29 cellular contexts compared by ENCODE assay signal in genomic region chr6:76420094-76420493, GRCh38.
"Had no signal": no experiment of that assay in that cellular context is flagged by ENCODE, and none has a peak within 500 bp of the region (broad histone marks: within the 10 kb centered on the region; RNA-seq: fewer than 3 reads in every experiment).

No MANE protein-coding gene starts in this region.

- H3K4me1 ChIP-seq: adrenal gland, ascending aorta, lower lobe of right lung had no signal

- H3K9me3 Mint-ChIP-seq: neural crest cell, WTC11 had no signal

- H3K27me3 ChIP-seq: adrenal gland, ascending aorta, brain microvascular endothelial cell, tibial artery had no signal

- H3K4me1 Mint-ChIP-seq: activated CD4-positive, alpha-beta T cell treated with anti-CD3 and anti-CD28 coated beads for 36 hours; immature natural killer cell; neural crest cell; stimulated activated effector memory CD8-positive, alpha-beta T cell treated with anti-CD3 and anti-CD28 coated beads, Interleukin-12 subunit alpha, Interleukin-12 subunit beta, amount 100 ng/mL, for 72 hours; stimulated activated naive CD8-positive, alpha-beta T cell treated with anti-CD3 and anti-CD28 coated beads, Interleukin-15, amount 100 ng/mL, for 72 hours had no signal

- ATAC-seq: activated CD4-positive, alpha-beta T cell treated with anti-CD3 and anti-CD28 coated beads for 36 hours; activated T-cell treated with anti-CD3 and anti-CD28 coated beads, Interleukin-2, amount 50 U/mL, for 4 hours; left lobe of liver; lower lobe of right lung; mucosa of descending colon; sciatic nerve; stimulated activated effector memory CD8-positive, alpha-beta T cell treated with anti-CD3 and anti-CD28 coated beads, Interleukin-12 subunit alpha, Interleukin-12 subunit beta, amount 100 ng/mL, for 72 hours; stimulated activated naive CD8-positive, alpha-beta T cell treated with anti-CD3 and anti-CD28 coated beads, Interleukin-15, amount 100 ng/mL, for 72 hours; WTC11 had no signal

- H3K9me3 ChIP-seq: adrenal gland, ascending aorta, lower lobe of right lung, mucosa of descending colon, tibial artery had no signal

- H3K27ac ChIP-seq: adrenal gland, ascending aorta, brain microvascular endothelial cell, lower lobe of right lung, tibial artery had no signal

- DNase-seq: activated CD4-positive, alpha-beta T cell treated with anti-CD3 and anti-CD28 coated beads for 36 hours; activated CD4-positive, alpha-beta T cell treated with anti-CD3 and anti-CD28 coated beads, Interleukin-2, amount 50 U/mL, for 4 hours; activated CD8-positive, alpha-beta memory T cell treated with anti-CD3 and anti-CD28 coated beads for 24 hours; activated CD8-positive, alpha-beta memory T cell treated with anti-CD3 and anti-CD28 coated beads, Interleukin-2, amount 50 U/mL, for 4 hours; activated naive CD4-positive, alpha-beta T cell; activated T-cell treated with anti-CD3 and anti-CD28 coated beads, Interleukin-2, amount 50 U/mL, for 4 hours; adrenal gland; brain microvascular endothelial cell; central memory CD4-positive, alpha-beta T cell; dermis blood vessel endothelial cell; effector CD8-positive, alpha-beta T cell; erythroblast; foreskin fibroblast; immature natural killer cell; lower lobe of right lung; mesendoderm; mucosa of descending colon; small intestine; stimulated activated CD4-positive, alpha-beta T cell treated with anti-CD3 and anti-CD28 coated beads, Interleukin-2, amount 100 ng/mL, for 24 hours; stimulated activated naive CD8-positive, alpha-beta T cell treated with anti-CD3 and anti-CD28 coated beads, Interleukin-15, amount 100 ng/mL, for 72 hours; tibial artery had no signal

- H3K36me3 ChIP-seq: adrenal gland, ascending aorta, brain microvascular endothelial cell, lower lobe of right lung, tibial artery had no signal

- H3K4me3 Mint-ChIP-seq: activated CD4-positive, alpha-beta T cell treated with anti-CD3 and anti-CD28 coated beads for 36 hours; activated naive CD8-positive, alpha-beta T cell; activated T-cell treated with anti-CD3 and anti-CD28 coated beads, Interleukin-2, amount 50 U/mL, for 4 hours; immature natural killer cell; neural crest cell; stimulated activated effector memory CD8-positive, alpha-beta T cell treated with anti-CD3 and anti-CD28 coated beads, Interleukin-12 subunit alpha, Interleukin-12 subunit beta, amount 100 ng/mL, for 72 hours; stimulated activated naive CD8-positive, alpha-beta T cell treated with anti-CD3 and anti-CD28 coated beads, Interleukin-15, amount 100 ng/mL, for 72 hours; WTC11 had no signal

- H3K4me3 ChIP-seq: adrenal gland, ascending aorta, lower lobe of right lung, mucosa of descending colon, tibial artery had no signal

- H3K36me3 Mint-ChIP-seq: activated naive CD8-positive, alpha-beta T cell; immature natural killer cell; stimulated activated effector memory CD8-positive, alpha-beta T cell treated with anti-CD3 and anti-CD28 coated beads, Interleukin-12 subunit alpha, Interleukin-12 subunit beta, amount 100 ng/mL, for 72 hours; WTC11 had no signal

- H3K27ac Mint-ChIP-seq: activated CD4-positive, alpha-beta T cell treated with anti-CD3 and anti-CD28 coated beads for 36 hours; activated naive CD8-positive, alpha-beta T cell; activated T-helper 2 cell treated with anti-CD3 and anti-CD28 coated beads, Interferon-gamma antibody, Interleukin-2, Interleukin-4, amounts not matched to agents 10 μg/mL and 5 μg/mL and 100 μg/mL, durations not matched to agents 14 hours and 24 hours and 36 hours; immature natural killer cell; stimulated activated effector memory CD8-positive, alpha-beta T cell treated with anti-CD3 and anti-CD28 coated beads, Interleukin-12 subunit alpha, Interleukin-12 subunit beta, amount 100 ng/mL, for 72 hours; WTC11 had no signal

- H3K27me3 Mint-ChIP-seq: activated CD4-positive, alpha-beta T cell treated with anti-CD3 and anti-CD28 coated beads for 36 hours; activated naive CD8-positive, alpha-beta T cell; stimulated activated naive CD8-positive, alpha-beta T cell treated with anti-CD3 and anti-CD28 coated beads, Interleukin-15, amount 100 ng/mL, for 72 hours had no signal
